Comparison of ENCODE assay signal across 22 cellular contexts in the genomic region with DNA sequence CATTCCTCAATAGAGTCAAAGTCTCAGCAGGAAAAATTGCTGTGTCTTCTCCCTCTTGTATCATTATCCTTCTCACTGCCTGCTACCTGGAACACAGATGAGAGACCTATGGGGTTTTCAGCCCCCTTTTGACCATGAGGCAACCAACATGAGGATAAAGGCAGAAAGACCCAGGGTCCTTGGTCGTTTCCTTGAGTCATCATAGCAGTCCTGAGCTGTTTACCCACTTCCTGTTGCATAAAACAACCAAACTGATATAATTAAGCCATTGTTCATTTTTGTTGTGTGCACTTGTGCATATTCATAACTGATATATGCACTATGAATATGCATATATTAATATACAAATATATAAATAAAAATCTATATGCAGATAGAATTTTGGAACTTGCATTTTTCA.
DNase-seq lines count a peak whose midpoint lies in the region; ATAC-seq and FAIRE-seq lines count a peak whose summit lies in the region.
"Had no signal": no experiment of that assay in that cellular context is flagged by ENCODE, and none has a peak within 500 bp of the region (broad histone marks: within the 10 kb centered on the region; RNA-seq: fewer than 3 reads in every experiment).

No MANE protein-coding gene starts in this region.

- FAIRE-seq in RCC 7860 (lab: Jason Lieb, UNC), result no peak
- FAIRE-seq: H1, HTR-8/SVneo had no signal

- ATAC-seq in GM18907 (IDR thresholded peaks at IDR 0.05; ENCODE audit: unreplicated experiment) (peak; percentile 47), HG02759 (IDR thresholded peaks at IDR 0.05; ENCODE audit: unreplicated experiment) (peak; percentile 54), HG03457 (IDR thresholded peaks at IDR 0.05; ENCODE audit: unreplicated experiment) (no peak), HG03135 (IDR thresholded peaks at IDR 0.05; ENCODE audit: unreplicated experiment) (no peak)
- ATAC-seq: heart right ventricle, left colon, Right ventricle myocardium inferior, sciatic nerve had no signal

- DNase-seq in HT1080 (ENCODE audit: low read depth), result peak; percentile 44
- peak; percentile 34 for DNase-seq in foreskin melanocyte
- DNase-seq in RCC 7860 (ENCODE audit: low spot score), result no peak
- DNase-seq: activated CD4-positive, alpha-beta T cell treated with anti-CD3 and anti-CD28 coated beads, Interleukin-2, amount 10 ng/mL, durations not matched to agents 7 days and 5 days; activated naive CD4-positive, alpha-beta T cell treated with anti-CD3 and anti-CD28 coated beads, Interleukin-2, amount 10 ng/mL, durations not matched to agents 7 days and 5 days; amniotic stem cell; CD4-positive, CD25-positive, alpha-beta regulatory T cell; effector CD4-positive, alpha-beta T cell; heart right ventricle; left colon; NCI-H1092; NCI-H187 treated with DMSO at 0.1 percent for 48 hours; NCI-H526; T-helper 9 cell had no signal

Comparison
In these comparisons a context has a peak if more than half of its experiments do, and no peak if none do; other contexts are left out.
1. ATAC-seq: peak in GM18907 (single experiment) and HG02759 (single experiment); none in HG03457 (single experiment) and HG03135 (single experiment).